In genomic region chr22:49960967-49961600, GRCh38 we compare ENCODE assay signal across 8 cellular contexts. TPM values are rescaled to one million over a fixed set of nuclear protein-coding genes. Genes with fewer than 3 reads are reported as not detected.
DNase-seq lines count a peak whose midpoint lies in the region; ATAC-seq and TF ChIP-seq lines count a peak whose summit lies in the region.

No MANE protein-coding gene starts in this region.

- peak overlapping the region; percentile 93 for H3K4me3 Mint-ChIP-seq in CD8-positive, alpha-beta T cell

- H3K9me3 ChIP-seq in CD8-positive, alpha-beta T cell (ENCODE audit: low read length) = no peaks in the 10 kb centered on the region

- peak overlapping the region; percentile 71 for H3K27ac ChIP-seq in CD8-positive, alpha-beta T cell (ENCODE audit: low read depth, low read length)
- peak overlapping the region; percentile 60 for H3K27ac ChIP-seq in foreskin keratinocyte

- CTCF ChIA-PET in CD8-positive, alpha-beta T cell (lab: Charles Lee) = interaction anchor here (0.5 to 0.8 kb wide), 2 partner anchors 48 to 70 kb away, joined by 3 to 4 read pairs; no protein-coding TSS in a partner anchor
- CTCF ChIA-PET in GM10248 (lab: Yijun Ruan, JAX) = interaction anchor here (1.4 to 1.8 kb wide), 2 partner anchors 15 to 28 kb away, joined by 4 to 6 read pairs; no protein-coding TSS in a partner anchor

- peaks cover 33% of the 10 kb centered on the region for H3K4me1 ChIP-seq in CD8-positive, alpha-beta T cell (ENCODE audit: insufficient read depth, low read length)
- H3K4me1 ChIP-seq in foreskin keratinocyte = no peaks in the 10 kb centered on the region

- peaks cover 14% of the 10 kb centered on the region for H3K36me3 ChIP-seq in CD8-positive, alpha-beta T cell (ENCODE audit: insufficient read depth, low read length)

- intact Hi-C loops in CD8-positive, alpha-beta T cell (cut with DNase I, micrococcal nuclease) = loop anchor here (1.0 to 10.0 kb wide), 8 partner anchors 15 to 564 kb away; partner anchors contain the start of genes ZBED4 (in 2 of the 2), ALG12 (in 1 of the 2), CRELD2 (in 1 of the 2) and SCO2 (in 1 of the 2)

- no peaks in the 10 kb centered on the region for H3K9me3 Mint-ChIP-seq in CD8-positive, alpha-beta T cell

- H3K27ac Mint-ChIP-seq in CD8-positive, alpha-beta T cell = peak overlapping the region; percentile 95

- POLR2A ChIA-PET in CD8-positive, alpha-beta T cell (lab: Charles Lee) = interaction anchor here (0.7 to 2.4 kb wide), 8 partner anchors 10 to 106 kb away, joined by 3 to 20 read pairs (median 4); partner anchors contain the start of genes ALG12 and CRELD2
- POLR2A ChIA-PET in GM10248 (lab: Yijun Ruan, JAX) = interaction anchor here (1.0 to 2.2 kb wide), 4 partner anchors 8 to 25 kb away, joined by 3 to 10 read pairs (median 4); no protein-coding TSS in a partner anchor

- no peak for ATAC-seq in CD8-positive, alpha-beta T cell
- ATAC-seq in HG03520 (IDR thresholded peaks at IDR 0.05; ENCODE audit: unreplicated experiment) (peak; percentile 1), foreskin keratinocyte (no peak), omental fat pad (ENCODE audit: low FRiP score) (no peak)

- no peaks in the 10 kb centered on the region for H3K27me3 Mint-ChIP-seq in CD8-positive, alpha-beta T cell (ENCODE audit: low read depth)

- H3K36me3 Mint-ChIP-seq in CD8-positive, alpha-beta T cell = peaks cover 18% of the 10 kb centered on the region

- H3K4me1 Mint-ChIP-seq in CD8-positive, alpha-beta T cell (ENCODE audit: low read depth) = peaks cover 17% of the 10 kb centered on the region

- H3K4me3 ChIP-seq in CD8-positive, alpha-beta T cell (ENCODE audit: low read depth, low read length) = peak overlapping the region; percentile 86

- DNase-seq in CD8-positive, alpha-beta T cell = peak in 5 of 7 experiments; percentile 34 to 74 (median 52)
- DNase-seq in activated T-cell treated with anti-CD3 and anti-CD28 coated beads, Interleukin-2, amount 50 U/mL, for 1 hour = peak; percentile 64
- DNase-seq in foreskin keratinocyte (peak in 1 of 2 donors; percentile 12), omental fat pad (ENCODE audit: low spot score) (peak; percentile 21), NAMALWA (ENCODE audit: low spot score) (no peak), GM10248 (ENCODE audit: extremely low spot score) (no peak), SW480 (ENCODE audit: low spot score) (no peak)

- no peaks in the 10 kb centered on the region for H3K27me3 ChIP-seq in CD8-positive, alpha-beta T cell (ENCODE audit: insufficient read depth, low read length)
- H3K27me3 ChIP-seq in foreskin keratinocyte = no peaks in the 10 kb centered on the region

- no peak for TF ChIP-seq CTCF in CD8-positive, alpha-beta T cell (IDR thresholded peaks at IDR 0.05)
- peak; percentile 15 for TF ChIP-seq CTCF in foreskin keratinocyte (conservative IDR thresholded peaks at IDR 0.05)
- no peak for TF ChIP-seq CTCF in omental fat pad (IDR thresholded peaks at IDR 0.05)
- TF ChIP-seq CTCF in GM10248 (IDR thresholded peaks at IDR 0.05; ENCODE audit: control extremely low read depth, extremely low read depth, low read depth, missing control alignments) = no peak

RNA-seq across cellular contexts. Expression of gene PIM3, which starts 0.5 kb away (rescaled TPM):
- total RNA-seq in CD8-positive, alpha-beta T cell = 100 to 1,000 TPM; 316 to 328 TPM
- 11.9 and 15.8 TPM in 2 replicates for total RNA-seq in foreskin keratinocyte
- 13.6 and 16.6 TPM in 2 replicates for polyA plus RNA-seq in foreskin keratinocyte
- 100 to 1,000 TPM in 2 of 4 donors, 10 to 100 TPM in 2; 92.2 to 174 (median 114) TPM for total RNA-seq in omental fat pad

RNA-seq across cellular contexts. Expression of gene CRELD2, which starts 42.6 kb away (rescaled TPM):
- 10 to 100 TPM; 26.3 to 28.1 TPM for total RNA-seq in CD8-positive, alpha-beta T cell
- total RNA-seq in foreskin keratinocyte (35.9 and 43.2 TPM in 2 replicates), omental fat pad (10 to 100 TPM; 30.8 to 52.4 (median 39.8) TPM)
- polyA plus RNA-seq in foreskin keratinocyte = 46.6 and 61.7 TPM in 2 replicates

RNA-seq across cellular contexts. Expression of gene ALG12, which starts 42.8 kb away (rescaled TPM):
- 10 to 100 TPM; 11.4 to 15.2 TPM for total RNA-seq in CD8-positive, alpha-beta T cell
- total RNA-seq in foreskin keratinocyte (12.7 and 15.4 TPM in 2 replicates), omental fat pad (10 to 100 TPM; 11.7 to 21.8 (median 13.0) TPM)
- polyA plus RNA-seq in foreskin keratinocyte = 16.2 and 17.5 TPM in 2 replicates

RNA-seq across cellular contexts. Expression of gene IL17REL, which starts 51.5 kb away (rescaled TPM):
- not detected for total RNA-seq in CD8-positive, alpha-beta T cell
- total RNA-seq in foreskin keratinocyte (not detected in 2 replicates), omental fat pad (not detected)
- polyA plus RNA-seq in foreskin keratinocyte = not detected in 2 replicates

Comparison
In these comparisons a context has a peak if more than half of its experiments do, and no peak if none do; other contexts are left out.
1. DNase-seq: peak in CD8-positive, alpha-beta T cell (5 of 7), activated T-cell treated with anti-CD3 and anti-CD28 coated beads, Interleukin-2, amount 50 U/mL, for 1 hour (single experiment) and omental fat pad (single experiment); none in NAMALWA (single experiment), GM10248 (single experiment) and SW480 (single experiment).